Comparison of ENCODE assay signal across 8 cellular contexts in the genomic region with DNA sequence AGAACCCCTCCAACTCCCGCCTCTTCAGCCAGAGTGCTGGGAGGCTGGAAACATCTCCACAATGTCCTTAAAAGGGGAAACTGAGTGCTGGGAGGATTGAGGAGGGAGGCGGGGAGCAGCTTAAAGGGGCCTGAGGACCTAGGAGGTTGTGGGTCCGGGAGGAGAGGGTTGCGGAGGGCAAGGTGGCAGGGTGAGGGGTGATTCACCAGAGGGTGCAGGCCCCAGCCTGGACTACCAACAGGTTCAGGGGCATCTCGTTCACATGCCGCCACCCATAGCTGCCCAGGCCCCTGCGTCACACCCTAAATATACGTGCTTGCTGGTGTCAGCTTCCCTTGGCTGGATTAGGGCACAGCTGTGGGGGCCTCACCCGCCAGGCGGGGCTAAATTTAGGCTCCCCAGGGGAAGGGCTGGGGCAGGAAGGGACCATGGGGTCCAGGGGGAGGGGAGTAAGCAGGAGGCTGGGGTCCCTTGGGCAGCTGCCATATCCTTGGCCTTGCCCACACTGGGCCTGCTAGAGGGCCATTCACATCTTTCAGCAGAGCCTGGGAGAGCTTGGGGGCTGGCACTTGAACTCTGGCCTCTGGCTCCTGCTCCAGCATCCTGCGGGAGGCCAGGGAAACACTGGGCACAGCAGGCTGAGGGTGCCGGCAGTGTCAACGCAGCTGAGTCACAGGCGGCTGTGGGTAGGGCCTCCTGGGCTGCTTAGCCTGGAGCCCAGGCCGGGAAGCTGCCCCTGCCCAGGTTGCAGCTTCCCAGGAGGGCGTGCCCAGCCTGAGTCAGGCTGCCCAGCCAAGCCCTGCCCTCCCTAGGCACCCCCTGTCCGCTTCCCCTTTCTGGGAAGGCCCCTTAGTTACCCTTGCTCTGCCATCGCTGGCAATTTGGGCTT. TPM values are rescaled to one million over a fixed set of nuclear protein-coding genes. Genes with fewer than 3 reads are reported as not detected.
A peak's percentile ranks its signal among the peaks of the same experiment; 100 is the strongest.
DNase-seq lines count a peak whose midpoint lies in the region; ATAC-seq and TF ChIP-seq lines count a peak whose summit lies in the region.

No MANE protein-coding gene starts in this region.

- H3K4me3 ChIP-seq in AG04450 (ENCODE audit: low read depth, low read length) (peak overlapping the region; percentile 65), HAP-1 (peak overlapping the region; percentile 98)

- in situ Hi-C loops in HAP-1 (cut with MboI; ENCODE audit: low sequenced_read_pairs): no loop called here

- peaks cover 7% of the 10 kb centered on the region for H3K36me3 ChIP-seq in HAP-1 (replicated peaks)

- H3K4me3 Mint-ChIP-seq in T-helper 1 cell treated with Interleukin-12 subunit alpha and Interleukin-12 subunit beta and Interleukin-4 antibody, amounts not matched to agents 30 μg/mL and 1 μg/mL, for 36 hours: peak overlapping the region; percentile 87
- peak overlapping the region; percentile 85 to 99 (median 93) for H3K4me3 Mint-ChIP-seq in naive B cell

- DNase-seq in AG04450 (ENCODE audit: low read depth, low spot score) (no peak), HAP-1 (ENCODE audit: low spot score in 2 of 2) (no peak), epidermal melanocyte (ENCODE audit: insufficient read length, low spot score) (peak; percentile 70), naive B cell (peak; percentile 85), GM10248 (ENCODE audit: extremely low spot score) (no peak), superior temporal gyrus (ENCODE audit: extremely low spot score) (no peak)

- H3K27ac Mint-ChIP-seq in T-helper 1 cell treated with Interleukin-12 subunit alpha and Interleukin-12 subunit beta and Interleukin-4 antibody, amounts not matched to agents 30 μg/mL and 1 μg/mL, for 36 hours: peak overlapping the region; percentile 83
- peak overlapping the region; percentile 95 to 99 (median 99) for H3K27ac Mint-ChIP-seq in naive B cell

- peaks cover 12% of the 10 kb centered on the region for H3K4me1 ChIP-seq in HAP-1

- H3K27me3 ChIP-seq in AG04450 (ENCODE audit: control insufficient read depth, insufficient read depth, low read length): no peaks in the 10 kb centered on the region
- H3K27me3 ChIP-seq in HAP-1 (ENCODE audit: low read depth): no peaks in the 10 kb centered on the region

- H3K27ac ChIP-seq in AG04450 (ENCODE audit: low read depth, low read length): peak overlapping the region; percentile 47

- peak; percentile 45 to 53 for ATAC-seq in naive B cell (ENCODE audit: low read depth in 2 of 2)
- no peak for ATAC-seq in HG03108 (IDR thresholded peaks at IDR 0.05; ENCODE audit: unreplicated experiment)

- CTCF ChIA-PET in AG04450 (lab: Charles Lee) (interaction anchor here (0.6 to 2.3 kb wide), 3 partner anchors 17 to 270 kb away, joined by 3 to 17 read pairs (median 8); no protein-coding TSS in a partner anchor), GM10248 (lab: Yijun Ruan, JAX) (interaction anchor here (1.6 to 22.1 kb wide), 6 partner anchors 11 to 40 kb away, joined by 3 to 351 read pairs (median 10); a partner anchor contains a TSS)

- POLR2A ChIA-PET in AG04450 (lab: Yijun Ruan, JAX): interaction anchor here (0.6 to 1.2 kb wide), 5 partner anchors 17 to 75 kb away, joined by 3 to 5 read pairs (median 3); a partner anchor contains a TSS
- POLR2A ChIA-PET in GM10248 (lab: Yijun Ruan, JAX): interaction anchor here (0.9 to 2.4 kb wide), 5 partner anchors 9 to 154 kb away, joined by 3 to 9 read pairs (median 5); a partner anchor contains a TSS

- peaks cover 34% of the 10 kb centered on the region for H3K4me1 Mint-ChIP-seq in T-helper 1 cell treated with Interleukin-12 subunit alpha and Interleukin-12 subunit beta and Interleukin-4 antibody, amounts not matched to agents 30 μg/mL and 1 μg/mL, for 36 hours (ENCODE audit: low read depth)
- peaks cover 34 to 55% (median 55%) of the 10 kb centered on the region in 3 donors for H3K4me1 Mint-ChIP-seq in naive B cell

- peaks cover 33% of the 10 kb centered on the region for H3K36me3 Mint-ChIP-seq in T-helper 1 cell treated with Interleukin-12 subunit alpha and Interleukin-12 subunit beta and Interleukin-4 antibody, amounts not matched to agents 30 μg/mL and 1 μg/mL, for 36 hours (ENCODE audit: low read depth)
- peaks cover 0 to 6% of the 10 kb centered on the region in 2 donors for H3K36me3 Mint-ChIP-seq in naive B cell

- TF ChIP-seq CTCF in AG04450 (IDR thresholded peaks at IDR 0.05; ENCODE audit: low read depth, low read length) (no peak), GM10248 (IDR thresholded peaks at IDR 0.05; ENCODE audit: control extremely low read depth, extremely low read depth, low read depth, missing control alignments) (no peak)

- H3K9me3 ChIP-seq in AG04450 (ENCODE audit: control insufficient read depth, insufficient read depth, low read length) (no peaks in the 10 kb centered on the region), HAP-1 (no peaks in the 10 kb centered on the region)

- H3K27me3 Mint-ChIP-seq in T-helper 1 cell treated with Interleukin-12 subunit alpha and Interleukin-12 subunit beta and Interleukin-4 antibody, amounts not matched to agents 30 μg/mL and 1 μg/mL, for 36 hours (ENCODE audit: low read depth): no peaks in the 10 kb centered on the region
- H3K27me3 Mint-ChIP-seq in naive B cell: no peaks in the 10 kb centered on the region

- no peaks in the 10 kb centered on the region for H3K9me3 Mint-ChIP-seq in T-helper 1 cell treated with Interleukin-12 subunit alpha and Interleukin-12 subunit beta and Interleukin-4 antibody, amounts not matched to agents 30 μg/mL and 1 μg/mL, for 36 hours
- no peaks in the 10 kb centered on the region for H3K9me3 Mint-ChIP-seq in naive B cell

RNA-seq across cellular contexts. Expression of a gene that starts 1.3 kb away (rescaled TPM):
- polyA plus RNA-seq in AG04450 (2011; rRNA removed): 11.3 and 15.2 TPM in 2 replicates
- polyA minus RNA-seq in AG04450 (2011; rRNA and poly(A)+ RNA removed): 11.4 and 14.3 TPM in 2 replicates
- polyA plus RNA-seq in naive B cell (ENCODE audit: low read depth in 6 of 6): 10 to 100 TPM in 4 of 6 donors, 1 to 10 TPM in 2; 5.5 to 18.3 (median 11.6) TPM

RNA-seq across cellular contexts. Expression of a gene that starts 4.8 kb away (rescaled TPM):
- polyA plus RNA-seq in AG04450 (2011; rRNA removed): 28.8 and 40.8 TPM in 2 replicates
- 16.5 and 25.0 TPM in 2 replicates for polyA minus RNA-seq in AG04450 (2011; rRNA and poly(A)+ RNA removed)
- polyA plus RNA-seq in naive B cell (ENCODE audit: low read depth in 6 of 6): 10 to 100 TPM; 44.3 to 82.6 (median 61.8) TPM

RNA-seq across cellular contexts. Expression of a gene that starts 6.8 kb away (rescaled TPM):
- 23.5 and 44.3 TPM in 2 replicates for polyA plus RNA-seq in AG04450 (2011; rRNA removed)
- polyA minus RNA-seq in AG04450 (2011; rRNA and poly(A)+ RNA removed): 6.1 and 6.3 TPM in 2 replicates
- 10 to 100 TPM; 56.9 to 74.5 (median 69.8) TPM for polyA plus RNA-seq in naive B cell (ENCODE audit: low read depth in 6 of 6)

RNA-seq across cellular contexts. Expression of a gene that starts 18.5 kb away (rescaled TPM):
- 0.17 TPM in 1 of 2 replicates, not detected in the other for polyA plus RNA-seq in AG04450 (2011; rRNA removed)
- not detected in 2 replicates for polyA minus RNA-seq in AG04450 (2011; rRNA and poly(A)+ RNA removed)
- not detected for polyA plus RNA-seq in naive B cell (ENCODE audit: low read depth in 6 of 6)

RNA-seq across cellular contexts. Expression of a gene that starts 19.0 kb away (rescaled TPM):
- 25.3 and 49.2 TPM in 2 replicates for polyA plus RNA-seq in AG04450 (2011; rRNA removed)
- 17.7 and 25.7 TPM in 2 replicates for polyA minus RNA-seq in AG04450 (2011; rRNA and poly(A)+ RNA removed)
- polyA plus RNA-seq in naive B cell (ENCODE audit: low read depth in 6 of 6): 10 to 100 TPM; 12.5 to 40.5 (median 23.0) TPM

Comparison
In these comparisons a context has a peak if more than half of its experiments do, and no peak if none do; other contexts are left out.
1. DNase-seq: peak in epidermal melanocyte (single experiment) and naive B cell (single experiment); none in AG04450 (single experiment), HAP-1 (0 of 2), GM10248 (single experiment) and superior temporal gyrus (single experiment).